Comparison of ENCODE assay signal across 14 cellular contexts in genomic region chr20:49894073-49894470, GRCh38. TPM values are rescaled to one million over a fixed set of nuclear protein-coding genes. Genes with fewer than 3 reads are reported as not detected.
A peak's percentile ranks its signal among the peaks of the same experiment; 100 is the strongest.
DNase-seq lines count a peak whose midpoint lies in the region; ATAC-seq, FAIRE-seq and TF ChIP-seq lines count a peak whose summit lies in the region.
"Had no signal": no experiment of that assay in that cellular context is flagged by ENCODE, and none has a peak within 500 bp of the region (broad histone marks: within the 10 kb centered on the region; RNA-seq: fewer than 3 reads in every experiment).

No MANE protein-coding gene starts in this region.

- H3K9me3 ChIP-seq in prostate gland, result no peaks in the 10 kb centered on the region
- H3K9me3 ChIP-seq: A549 had no signal

- peak overlapping the region; percentile 71 to 88 for H3K27ac ChIP-seq in prostate gland
- H3K27ac ChIP-seq: A549, epithelial cell of prostate, GM23248 had no signal

- no peak for DNase-seq in activated CD4-positive, CD25-positive, alpha-beta regulatory T cell (lab: John Stamatoyannopoulos, UW)
- DNase-seq in GM18507 (ENCODE audit: extremely low spot score, insufficient read length, low read depth) (no peak), prostate gland (ENCODE audit: low spot score) (no peak), amniotic stem cell (lab: John Stamatoyannopoulos, UW) (no peak), lower leg skin (ENCODE audit: low spot score in 2 of 2) (no peak), foreskin melanocyte (no peak)
- no peak for DNase-seq in activated T-cell treated with anti-CD3 and anti-CD28 coated beads, Interleukin-2, amount 50 U/mL, for 24 hours

- H3K4me1 ChIP-seq in prostate gland (replicated peaks), result peaks cover 21% of the 10 kb centered on the region

- H3K27me3 Mint-ChIP-seq in activated T-cell treated with anti-CD3 and anti-CD28 coated beads, Interleukin-2, amount 50 U/mL, for 24 hours, result no peaks in the 10 kb centered on the region
- H3K27me3 Mint-ChIP-seq: brain had no signal

- H3K27me3 ChIP-seq in prostate gland (replicated peaks; ENCODE audit: insufficient read depth), result no peaks in the 10 kb centered on the region

- H3K4me3 ChIP-seq in prostate gland (no peak overlapping the region), lower leg skin (ENCODE audit: low read depth, poor library complexity, severe bottlenecking) (no peak overlapping the region)
- H3K4me3 ChIP-seq: A549, GM23248, K562 had no signal

- peak; percentile 66 for FAIRE-seq in GM18507 (lab: Jason Lieb, UNC)
- FAIRE-seq: A549, K562 had no signal

- TF ChIP-seq CTCF in prostate gland (IDR thresholded peaks at IDR 0.05) (no peak), lower leg skin (IDR thresholded peaks at IDR 0.05) (no peak)

- H3K4me3 Mint-ChIP-seq in activated T-cell treated with anti-CD3 and anti-CD28 coated beads, Interleukin-2, amount 50 U/mL, for 24 hours, result peak overlapping the region; percentile 26
- H3K4me3 Mint-ChIP-seq: brain, WTC11 had no signal

- TF ChIP-seq POLR2A in prostate gland (IDR thresholded peaks at IDR 0.05), result no peak
- no peak for TF ChIP-seq POLR2A in lower leg skin (IDR thresholded peaks at IDR 0.05)

- intact Hi-C loops in prostate gland (cut with DNase I) (loop anchor here (10.0 kb wide), 1 partner anchor 349 kb away; no protein-coding TSS in a partner anchor), lower leg skin (cut with DNase I; ENCODE audit: low total_unique reads) (no loop called here)

- no peaks in the 10 kb centered on the region for H3K9me3 Mint-ChIP-seq in activated T-cell treated with anti-CD3 and anti-CD28 coated beads, Interleukin-2, amount 50 U/mL, for 24 hours
- H3K9me3 Mint-ChIP-seq: brain, WTC11 had no signal

- H3K27ac Mint-ChIP-seq in activated T-cell treated with anti-CD3 and anti-CD28 coated beads, Interleukin-2, amount 50 U/mL, for 24 hours, result peak overlapping the region; percentile 88

- peaks cover 19% of the 10 kb centered on the region for H3K36me3 Mint-ChIP-seq in activated T-cell treated with anti-CD3 and anti-CD28 coated beads, Interleukin-2, amount 50 U/mL, for 24 hours (ENCODE audit: low read depth)
- H3K36me3 Mint-ChIP-seq: brain, WTC11 had no signal

- no peaks in the 10 kb centered on the region for H3K36me3 ChIP-seq in prostate gland

- 52% methylated on average over 6 of the region's 6 CpGs for WGBS in prostate gland
- 77 to 79% methylated on average over 6 of the region's 6 CpGs for WGBS in lower leg skin, 2 donors

- ATAC-seq in activated CD4-positive, CD25-positive, alpha-beta regulatory T cell treated with anti-CD3 and anti-CD28 coated beads, Interleukin-2, amount 50 U/mL, for 24 hours, result peak; percentile 45 to 52
- ATAC-seq: A549, K562, WTC11 had no signal

- peaks cover 33% of the 10 kb centered on the region for H3K4me1 Mint-ChIP-seq in activated T-cell treated with anti-CD3 and anti-CD28 coated beads, Interleukin-2, amount 50 U/mL, for 24 hours (ENCODE audit: low read depth)

RNA-seq across cellular contexts. Expression of gene SPATA2, which starts 21.3 kb away (rescaled TPM):
- total RNA-seq in prostate gland (10 to 100 TPM in 1 of 2 donors, 1 to 10 TPM in 1; 9.2 to 15.2 TPM), lower leg skin (1 to 10 TPM; 5.3 to 8.2 (median 6.2) TPM)

RNA-seq across cellular contexts. Expression of gene RNF114, which starts 42.1 kb away (rescaled TPM):
- total RNA-seq in prostate gland (100 to 1,000 TPM; 166 to 239 TPM), lower leg skin (100 to 1,000 TPM in 2 of 4 donors, 10 to 100 TPM in 2; 48.7 to 166 (median 103) TPM)
